In genomic region chr16:84599528-84600202, GRCh38 we compare ENCODE assay signal across 8 cellular contexts. TPM values are rescaled to one million over a fixed set of nuclear protein-coding genes. Genes with fewer than 3 reads are reported as not detected.
A peak's percentile ranks its signal among the peaks of the same experiment; 100 is the strongest.
DNase-seq lines count a peak whose midpoint lies in the region; ATAC-seq and TF ChIP-seq lines count a peak whose summit lies in the region.

No MANE protein-coding gene starts in this region.

- H3K4me1 Mint-ChIP-seq in neural crest cell, result peaks cover 88% of the 10 kb centered on the region

- H3K9me3 Mint-ChIP-seq in neural crest cell, result no peaks in the 10 kb centered on the region

- TF ChIP-seq CTCF in foreskin fibroblast (IDR thresholded peaks at IDR 0.05; ENCODE audit: low read depth, low read length) (no peak), neural crest cell (conservative IDR thresholded peaks at IDR 0.05) (no peak)

- H3K4me3 ChIP-seq in foreskin fibroblast (ENCODE audit: low read depth in 1 of 2, low read length in 2 of 2), result peak overlapping the region in 1 of 2 donors; percentile 21

- H3K27me3 Mint-ChIP-seq in neural crest cell (ENCODE audit: low read depth), result no peaks in the 10 kb centered on the region

- H3K4me3 Mint-ChIP-seq in neural crest cell, result peak overlapping the region; percentile 78

- ATAC-seq in GM21423 (IDR thresholded peaks at IDR 0.05; ENCODE audit: unreplicated experiment) (peak; percentile 27), HG03095 (IDR thresholded peaks at IDR 0.05; ENCODE audit: unreplicated experiment) (no peak)

- peaks cover 3% of the 10 kb centered on the region for H3K36me3 Mint-ChIP-seq in neural crest cell (ENCODE audit: low read depth)

- peak overlapping the region; percentile 86 for H3K27ac Mint-ChIP-seq in neural crest cell (ENCODE audit: unreplicated experiment)

- DNase-seq in CD1c-positive myeloid dendritic cell (ENCODE audit: extremely low spot score) (peak; percentile 87), NCI-H226 (peak; percentile 67), foreskin fibroblast (peak; percentile 84 to 90), neural crest cell (ENCODE audit: low read depth, low spot score) (peak; percentile 57), superior temporal gyrus (ENCODE audit: extremely low spot score) (peak; percentile 62)
- DNase-seq in activated T-helper 9 cell treated with anti-CD3 and anti-CD28 coated beads, Interleukin-2, amount 50 U/mL, for 16 hours (ENCODE audit: low read depth), result peak; percentile 53

RNA-seq across cellular contexts. Expression of gene COTL1, which starts 18.2 kb away (rescaled TPM):
- 346 and 357 TPM in 2 replicates for total RNA-seq in neural crest cell

RNA-seq across cellular contexts. Expression of gene KLHL36, which starts 48.6 kb away (rescaled TPM):
- total RNA-seq in neural crest cell, result 25.4 and 26.2 TPM in 2 replicates
